24 cellular contexts compared by ENCODE assay signal in the genomic region with DNA sequence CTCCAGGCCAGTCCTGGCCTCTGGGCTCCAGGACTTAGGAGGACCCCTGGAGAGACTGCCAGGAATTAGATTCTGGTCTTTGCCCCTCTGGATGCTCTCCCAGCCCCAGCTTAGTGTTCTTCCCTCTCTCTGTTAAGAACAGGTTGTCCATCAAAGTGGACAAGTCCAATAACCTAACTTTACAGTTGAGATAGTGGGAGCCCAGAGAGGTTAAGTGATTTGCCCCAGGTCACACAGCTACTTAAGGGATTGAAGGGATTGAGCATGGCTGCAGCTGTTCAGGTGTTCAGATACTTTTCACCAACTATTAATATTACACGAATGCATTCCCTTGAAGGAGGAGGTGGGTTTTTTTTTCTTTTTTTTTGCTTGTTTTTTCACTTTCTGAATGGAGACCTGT. TPM values are rescaled to one million over a fixed set of nuclear protein-coding genes. Genes with fewer than 3 reads are reported as not detected.
DNase-seq lines count a peak whose midpoint lies in the region; ATAC-seq, FAIRE-seq and TF ChIP-seq lines count a peak whose summit lies in the region.
"Had no signal": no experiment of that assay in that cellular context is flagged by ENCODE, and none has a peak within 500 bp of the region (broad histone marks: within the 10 kb centered on the region; RNA-seq: fewer than 3 reads in every experiment).

No MANE protein-coding gene starts in this region.

- H2BK12ac ChIP-seq in H1 (ENCODE audit: low read depth, low read length): no peak overlapping the region

- intact Hi-C loops in HepG2 (cut with micrococcal nuclease; ENCODE audit: unreplicated experiment): no loop called here
- intact Hi-C loops in right lobe of liver (cut with DNase I): no loop called here

- CTCF ChIA-PET in HepG2 (lab: Yijun Ruan, JAX; ENCODE audit: low intra/inter-chr PET ratio, low total read pairs) (no interaction called here), H1 (lab: Charles Lee; ENCODE audit: partially characterized antibody) (interaction anchor here (0.7 to 1.8 kb wide), 10 partner anchors 10 to 578 kb away, joined by 3 to 6 read pairs (median 4); no protein-coding TSS in a partner anchor)

- H3K27me3 ChIP-seq in HepG2 (ENCODE audit: control insufficient read depth in 1 of 2, insufficient read depth in 2 of 2, low read length in 2 of 2) (peaks cover 5 to 50% of the 10 kb centered on the region in 2 experiments; a peak in 4 of 5 replicates), right lobe of liver (no peaks in the 10 kb centered on the region), H1 (replicated peaks in 1 of 4; ENCODE audit: control insufficient read depth in 3 of 4, extremely low read depth in 1 of 4, insufficient read depth in 3 of 4, low read length in 3 of 4) (no peaks in the 10 kb centered on the region)
- H3K27me3 ChIP-seq: BE2C; BLaER1 treated with 17β-estradiol and CSF1 and Interleukin-3, amounts not matched to agents 10 nM and 100 nM had no signal

- ATAC-seq in HepG2 (no peak), right lobe of liver (no peak), HG03135 (IDR thresholded peaks at IDR 0.05; ENCODE audit: unreplicated experiment) (no peak)
- ATAC-seq: A549; CD8-positive, alpha-beta T cell had no signal

- H3K14ac ChIP-seq in H1 (ENCODE audit: insufficient read length): no peak overlapping the region

- no peak overlapping the region for H2BK120ac ChIP-seq in H1 (replicated peaks; ENCODE audit: low read depth, low read length)

- TF ChIP-seq EP300 in HepG2 (IDR thresholded peaks at IDR 0.05; ENCODE audit: low read depth in 2 of 2, low read length in 2 of 2) (no peak), HepG2 (CRISPR knock-in tag; IDR thresholded peaks at IDR 0.05; ENCODE audit: borderline replicate concordance) (no peak), H1 (IDR thresholded peaks at IDR 0.05; ENCODE audit: borderline replicate concordance in 1 of 2, low read depth in 2 of 2, low read length in 2 of 2) (no peak)

- H3K4me2 ChIP-seq in HepG2 (ENCODE audit: low read depth, low read length): no peak overlapping the region
- no peak overlapping the region for H3K4me2 ChIP-seq in H1 (ENCODE audit: insufficient read depth in 1 of 2, low read depth in 2 of 2, low read length in 2 of 2)
- H3K4me2 ChIP-seq: A549 had no signal

- H3K36me3 Mint-ChIP-seq in nephron (ENCODE audit: low read depth) (no peaks in the 10 kb centered on the region), type B pancreatic cell (peaks cover 4% of the 10 kb centered on the region)
- H3K36me3 Mint-ChIP-seq: CD14-positive monocyte had no signal

- no peak overlapping the region for H4K91ac ChIP-seq in H1 (replicated peaks; ENCODE audit: insufficient read length, low read length)

- no peaks in the 10 kb centered on the region for H3K36me3 ChIP-seq in HepG2 (replicated peaks in 1 of 2; ENCODE audit: control insufficient read depth in 1 of 2, insufficient read depth in 2 of 2, low read length in 2 of 2)
- H3K36me3 ChIP-seq in right lobe of liver: no peaks in the 10 kb centered on the region
- H3K36me3 ChIP-seq in H1 (ENCODE audit: control insufficient read depth in 2 of 4, insufficient read depth in 4 of 4, low read length in 3 of 4): no peaks in the 10 kb centered on the region
- H3K36me3 ChIP-seq: BE2C; BLaER1 treated with 17β-estradiol and CSF1 and Interleukin-3, amounts not matched to agents 10 nM and 100 nM had no signal

- H2BK15ac ChIP-seq in H1 (ENCODE audit: low read length): no peak overlapping the region

- H3K27ac Mint-ChIP-seq in nephron (peak overlapping the region in 2 of 3 experiments; percentile 42 to 45), type B pancreatic cell (peak overlapping the region; percentile 16)
- H3K27ac Mint-ChIP-seq: CD8-positive, alpha-beta T cell had no signal

- H3K9ac ChIP-seq in HepG2 (ENCODE audit: insufficient read depth, low read depth, low read length) (no peak overlapping the region), H1 (replicated peaks in 1 of 4; ENCODE audit: extremely low read depth in 1 of 4, low read depth in 3 of 4, low read length in 3 of 4) (no peak overlapping the region)
- H3K9ac ChIP-seq: BLaER1 treated with 17β-estradiol and CSF1 and Interleukin-3, amounts not matched to agents 10 nM and 100 nM had no signal

- DNase-seq in HepG2 (ENCODE audit: low spot score) (no peak), right lobe of liver (no peak), H1 (ENCODE audit: low read depth in 1 of 2, low spot score in 2 of 2) (no peak), type B pancreatic cell (ENCODE audit: extremely low spot score, unreplicated experiment) (no peak)
- no peak for DNase-seq in NK-92 treated with Interleukin-12 subunit alpha and Interleukin-12 subunit beta, amount 100 ng/mL, for 24 hours (lab: John Stamatoyannopoulos, UW)
- no peak for DNase-seq in stimulated activated CD4-positive, alpha-beta T cell treated with anti-CD3 and anti-CD28 coated beads, Interleukin-4, amount 100 ng/mL, for 1 hour
- DNase-seq: 8988T; ACHN; AML-193; BE2C; Caco-2; CD8-positive, alpha-beta T cell; DMS153; DND-41; GOT3; H7; HCEC 1CT had no signal

- no peak overlapping the region for H2AFZ ChIP-seq in HepG2 (ENCODE audit: low read length)
- H2AFZ ChIP-seq in H1 (ENCODE audit: low read length): no peak overlapping the region

- H2AK5ac ChIP-seq in H1 (ENCODE audit: low read depth, low read length): no peak overlapping the region

- H4K20me1 ChIP-seq in HepG2 (ENCODE audit: insufficient read depth, low read length) (no peaks in the 10 kb centered on the region), H1 (replicated peaks in 1 of 2; ENCODE audit: control insufficient read depth in 1 of 2, insufficient read depth in 2 of 2, low read length in 2 of 2) (no peaks in the 10 kb centered on the region)
- H4K20me1 ChIP-seq: BLaER1 treated with 17β-estradiol and CSF1 and Interleukin-3, amounts not matched to agents 10 nM and 100 nM had no signal

- no peak overlapping the region for H3K56ac ChIP-seq in H1 (replicated peaks; ENCODE audit: insufficient read length, low read depth, low read length)

- no peak overlapping the region for H4K5ac ChIP-seq in H1 (ENCODE audit: insufficient read length, low read depth, low read length)

- in situ Hi-C loops in HepG2 (cut with HindIII; ENCODE audit: extremely low pct_ligation_motif_present, low pct_unique_long_range_greater_than_20kb): no loop called here

- H3K23ac ChIP-seq in H1 (ENCODE audit: insufficient read length): no peak overlapping the region

- H3K27ac ChIP-seq in HepG2 (ENCODE audit: extremely low read length, insufficient read depth, low read length) (no peak overlapping the region), right lobe of liver (no peak overlapping the region), H1 (ENCODE audit: low read depth, low read length) (no peak overlapping the region)
- H3K27ac ChIP-seq: A549; BLaER1 treated with 17β-estradiol and CSF1 and Interleukin-3, amounts not matched to agents 10 nM and 100 nM had no signal

- POLR2A ChIA-PET in HepG2 (lab: Yijun Ruan, JAX) (no interaction called here), H1 (lab: Charles Lee; ENCODE audit: partially characterized antibody) (no interaction called here)

- no peak overlapping the region for H3K4me3 ChIP-seq in HepG2 (replicated peaks in 1 of 3; ENCODE audit: insufficient read depth in 1 of 3, low read depth in 2 of 3, low read length in 3 of 3)
- H3K4me3 ChIP-seq in right lobe of liver: no peak overlapping the region
- H3K4me3 ChIP-seq in H1 (ENCODE audit: extremely low read depth in 1 of 4, insufficient read depth in 2 of 4, low read depth in 3 of 4, low read length in 4 of 4): no peak overlapping the region
- H3K4me3 ChIP-seq: A549; BLaER1 treated with 17β-estradiol and CSF1 and Interleukin-3, amounts not matched to agents 10 nM and 100 nM had no signal

- H3K4ac ChIP-seq in H1 (replicated peaks; ENCODE audit: insufficient read length, low read depth, low read length): no peak overlapping the region

- no peaks in the 10 kb centered on the region for H3K79me1 ChIP-seq in H1 (ENCODE audit: low read depth, low read length)

- FAIRE-seq in HepG2 (lab: Jason Lieb, UNC): no peak
- no peak for FAIRE-seq in H1 (lab: Jason Lieb, UNC)
- FAIRE-seq: A549, G401.6, GM12892 had no signal

- TF ChIP-seq POLR2A in HepG2 (IDR thresholded peaks at IDR 0.05; ENCODE audit: insufficient read depth in 1 of 2, low read depth in 2 of 2, low read length in 2 of 2) (no peak), right lobe of liver (IDR thresholded peaks at IDR 0.05) (no peak), H1 (IDR thresholded peaks at IDR 0.05; ENCODE audit: control extremely low read depth in 1 of 2, low read depth in 2 of 2, low read length in 2 of 2) (no peak)

- no peaks in the 10 kb centered on the region for H3K4me1 ChIP-seq in HepG2 (ENCODE audit: insufficient read depth, low read length)
- no peaks in the 10 kb centered on the region for H3K4me1 ChIP-seq in right lobe of liver
- H3K4me1 ChIP-seq in H1 (replicated peaks in 1 of 4; ENCODE audit: control insufficient read depth in 3 of 4, insufficient read depth in 4 of 4, low read length in 3 of 4): peaks cover 4 to 15% (median 10%) of the 10 kb centered on the region in 4 experiments
- H3K4me1 ChIP-seq: Caco-2 had no signal

- no peak overlapping the region for H3K18ac ChIP-seq in H1 (ENCODE audit: extremely low read depth, low read length)

- H3K9me3 ChIP-seq in HepG2 (ENCODE audit: low read length) (no peaks in the 10 kb centered on the region), right lobe of liver (no peaks in the 10 kb centered on the region), H1 (ENCODE audit: insufficient read depth in 2 of 2, low read depth in 1 of 2, low read length in 1 of 2) (no peaks in the 10 kb centered on the region)
- H3K9me3 ChIP-seq: A549; BE2C; BLaER1 treated with 17β-estradiol and CSF1 and Interleukin-3, amounts not matched to agents 10 nM and 100 nM; Caco-2 had no signal

- H3K4me1 Mint-ChIP-seq in nephron (peaks cover 54% of the 10 kb centered on the region), type B pancreatic cell (ENCODE audit: unreplicated experiment) (peaks cover 56% of the 10 kb centered on the region)

- H3K9me3 Mint-ChIP-seq in nephron (no peaks in the 10 kb centered on the region), type B pancreatic cell (no peaks in the 10 kb centered on the region)
- H3K9me3 Mint-ChIP-seq: CD8-positive, alpha-beta T cell had no signal

- no peak overlapping the region for H2BK20ac ChIP-seq in H1 (ENCODE audit: low read length)

- H3K23me2 ChIP-seq in H1 (ENCODE audit: low read depth, low read length): no peaks in the 10 kb centered on the region

- WGBS in HepG2 (ENCODE audit: low lambda C conversion rate): 6% methylated on average over 1 of the region's 1 CpG
- WGBS in right lobe of liver (ENCODE audit: insufficient coverage, low coverage, low lambda C conversion rate, missing lambda C conversion rate): 82% methylated on average over 1 of the region's 1 CpG
- WGBS in H1 (ENCODE audit: extremely low coverage in 1 of 2, insufficient coverage in 1 of 2, insufficient read length in 1 of 2, insufficient replicate concordance in 2 of 2, low coverage in 1 of 2, low lambda C conversion rate in 2 of 2, missing lambda C conversion rate in 1 of 2), 2 experiments: 82% methylated on average over 1 of the region's 1 CpG; no CpG with 5 or more reads in 1 of the 2 experiments

- H4K8ac ChIP-seq in H1 (ENCODE audit: extremely low read depth, insufficient read depth, low read length): no peak overlapping the region

- H3K27me3 Mint-ChIP-seq in nephron (ENCODE audit: low read depth) (peaks cover 38% of the 10 kb centered on the region), type B pancreatic cell (no peaks in the 10 kb centered on the region)

- no peak overlapping the region for H2BK5ac ChIP-seq in H1 (ENCODE audit: low read depth, low read length)

- BruUV-seq in HepG2 (replicated peaks; lab: Mats Ljungman, UMichigan): no TSS peak

- TF ChIP-seq RAD21 in HepG2 (CRISPR knock-in tag; IDR thresholded peaks at IDR 0.05) (no peak), H1 (IDR thresholded peaks at IDR 0.05 in 1 of 2, conservative IDR thresholded peaks at IDR 0.05 in 1 of 2; ENCODE audit: low read depth in 2 of 2, low read length in 2 of 2) (no peak)

- H3K79me2 ChIP-seq in HepG2 (ENCODE audit: insufficient read depth, low read length): no peaks in the 10 kb centered on the region
- H3K79me2 ChIP-seq in H1 (ENCODE audit: control insufficient read depth in 1 of 2, insufficient read depth in 2 of 2, low read length in 2 of 2): no peaks in the 10 kb centered on the region

- H3K4me3 Mint-ChIP-seq in nephron (no peak overlapping the region), type B pancreatic cell (no peak overlapping the region)
- H3K4me3 Mint-ChIP-seq: CD14-positive monocyte; CD8-positive, alpha-beta T cell had no signal

- TF ChIP-seq CTCF in HepG2 (CRISPR knock-in tag; IDR thresholded peaks at IDR 0.05) (no peak), right lobe of liver (IDR thresholded peaks at IDR 0.05) (no peak), H1 (IDR thresholded peaks at IDR 0.05; ENCODE audit: control extremely low read depth in 1 of 3, insufficient read depth in 1 of 3, low read depth in 1 of 3, low read length in 3 of 3) (no peak), nephron (IDR thresholded peaks at IDR 0.05; ENCODE audit: unreplicated experiment in 3 of 3) (no peak), type B pancreatic cell (conservative IDR thresholded peaks at IDR 0.05) (no peak)

RNA-seq across cellular contexts. Expression of a gene that starts 57.6 kb away (rescaled TPM):
- total RNA-seq in HepG2 (2016; rRNA removed; fragmentation: Illumina TruSeq; extraction: Trizol): not detected in 2 replicates
- not detected in 2 replicates for total RNA-seq in HepG2 (2016; cell fraction: cytosol; rRNA removed; fragmentation: Illumina TruSeq; extraction: Trizol; ENCODE audit: low read depth)
- not detected in 2 replicates for total RNA-seq in HepG2 (2016; cell fraction: insoluble cytoplasmic fraction; rRNA removed; fragmentation: Illumina TruSeq; extraction: Trizol)
- total RNA-seq in HepG2 (2016; cell fraction: membrane; rRNA removed; fragmentation: Illumina TruSeq; extraction: Trizol): not detected in 2 replicates
- not detected in 2 replicates for total RNA-seq in HepG2 (2016; cell fraction: nucleus; rRNA removed; fragmentation: Illumina TruSeq; extraction: Trizol)
- not detected in 2 replicates for polyA plus RNA-seq in HepG2 (2011; rRNA removed)
- not detected in 2 replicates for polyA plus RNA-seq in HepG2 (2011; cell fraction: cytosol; rRNA removed)
- not detected in 2 replicates for polyA plus RNA-seq in HepG2 (2011; cell fraction: nucleus; rRNA removed)
- polyA plus RNA-seq in HepG2 (2012): not detected in 2 replicates
- polyA plus RNA-seq in HepG2 (2016; cell fraction: cytosol; fragmentation: Illumina TruSeq; extraction: Trizol; ENCODE audit: low read depth): not detected in 2 replicates
- not detected in 2 replicates for polyA plus RNA-seq in HepG2 (2016; cell fraction: insoluble cytoplasmic fraction; fragmentation: Illumina TruSeq; extraction: Trizol; ENCODE audit: low read depth)
- polyA plus RNA-seq in HepG2 (2016; cell fraction: membrane; fragmentation: Illumina TruSeq; extraction: Trizol; ENCODE audit: low read depth): not detected in 2 replicates
- not detected in 2 replicates for polyA plus RNA-seq in HepG2 (2016; cell fraction: nucleus; fragmentation: Illumina TruSeq; extraction: Trizol; ENCODE audit: insufficient read depth, low read depth)
- polyA minus RNA-seq in HepG2 (2011; rRNA and poly(A)+ RNA removed; ENCODE audit: low replicate concordance): 0.16 TPM in 1 of 2 replicates, not detected in the other
- polyA minus RNA-seq in HepG2 (2011; cell fraction: cytosol; rRNA and poly(A)+ RNA removed): not detected in 2 replicates
- polyA minus RNA-seq in HepG2 (2011; cell fraction: nucleus; rRNA and poly(A)+ RNA removed): not detected in 2 replicates
- total RNA-seq in right lobe of liver: 1 to 10 TPM in 1 of 6 experiments, under 1 TPM in 5; 0.06 to 1.6 (median 0.28) TPM
- total RNA-seq in H1 (2021; fragmentation: NEBNext Ultra II Directional; extraction: Animal tissue kit (Norgen Biotek cat#: 25700)): not detected in 2 replicates
- not detected in 2 replicates for polyA plus RNA-seq in H1 (2011; rRNA removed)
- polyA plus RNA-seq in H1 (2011; cell fraction: cytosol; rRNA removed): not detected
- not detected for polyA plus RNA-seq in H1 (2011; cell fraction: nucleus; rRNA removed)
- 0.06 to 0.08 TPM (median 0.08 TPM) in 3 of 4 replicates, not detected in the other for polyA plus RNA-seq in H1 (2012, experiment 1 of 2)
- polyA plus RNA-seq in H1 (2012, experiment 2 of 2): not detected
- not detected for polyA plus RNA-seq in H1 (2013, experiment 1 of 2)
- not detected for polyA plus RNA-seq in H1 (2013, experiment 2 of 2)
- not detected in 2 replicates for polyA minus RNA-seq in H1 (2011; rRNA and poly(A)+ RNA removed)
- polyA minus RNA-seq in H1 (2011; cell fraction: cytosol; rRNA and poly(A)+ RNA removed): not detected
- polyA minus RNA-seq in H1 (2011; cell fraction: nucleus; rRNA and poly(A)+ RNA removed): not detected
- 4.8 and 5.1 TPM in 2 replicates for total RNA-seq in type B pancreatic cell (ENCODE audit: low replicate concordance)
- polyA plus RNA-seq: CD14-positive monocyte had no signal
